Comparison of ENCODE assay signal across 8 cellular contexts in the genomic region with DNA sequence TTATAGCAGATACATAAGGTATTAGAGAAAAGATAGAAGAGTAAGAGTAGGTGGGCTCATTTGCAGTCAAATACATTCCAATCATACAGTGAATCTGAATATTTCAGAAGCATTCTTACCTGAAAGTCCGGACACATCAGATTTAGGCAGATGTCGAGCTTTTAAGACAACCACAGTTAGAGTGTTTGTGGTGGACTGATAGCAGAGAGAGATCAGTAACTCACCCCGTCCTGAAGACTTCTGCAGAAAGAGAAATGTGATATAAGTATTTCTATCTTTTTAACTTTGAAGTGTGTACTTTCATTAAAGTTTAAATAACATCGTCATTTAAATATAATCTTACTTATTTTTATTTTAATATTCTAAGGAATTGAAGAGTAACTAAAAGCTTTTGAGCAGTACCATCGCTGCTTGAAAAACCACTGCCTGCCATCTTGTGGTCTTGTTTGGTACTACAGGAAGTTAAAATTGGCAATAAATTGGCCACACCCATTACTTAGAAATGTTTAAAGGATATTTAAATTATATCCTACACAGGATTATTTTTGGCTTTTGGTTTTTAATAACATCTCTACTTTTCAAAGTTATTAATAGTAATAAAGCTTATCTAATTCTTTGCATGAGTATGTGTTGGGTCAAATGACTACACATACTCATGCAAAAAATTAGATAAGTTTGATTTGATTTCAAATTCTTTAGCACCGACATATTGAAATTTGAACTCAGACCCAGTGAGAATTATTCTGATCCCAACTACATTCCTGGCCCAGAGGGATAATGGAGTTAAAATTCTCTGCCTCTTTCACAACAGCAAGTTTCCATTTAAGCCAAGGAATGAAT. TPM values are rescaled to one million over a fixed set of nuclear protein-coding genes. Genes with fewer than 3 reads are reported as not detected.
DNase-seq lines count a peak whose midpoint lies in the region; ATAC-seq and TF ChIP-seq lines count a peak whose summit lies in the region.

No MANE protein-coding gene starts in this region.

- no peak overlapping the region for H2AFZ ChIP-seq in SU-DHL-6 (ENCODE audit: low read depth, low read length, severe bottlenecking)

- no peaks in the 10 kb centered on the region for H3K4me1 Mint-ChIP-seq in activated naive CD8-positive, alpha-beta T cell treated with anti-CD3 and anti-CD28 coated beads, Interleukin-2, amount 50 U/mL, for 24 hours
- no peaks in the 10 kb centered on the region for H3K4me1 Mint-ChIP-seq in activated naive CD8-positive, alpha-beta T cell treated with anti-CD3 and anti-CD28 coated beads for 36 hours

- intact Hi-C loops in gastrocnemius medialis (cut with DNase I; ENCODE audit: low total_unique reads) = loop anchor here (5.0 kb wide), 1 partner anchor 975 kb away; no protein-coding TSS in a partner anchor

- H3K4me3 Mint-ChIP-seq in activated naive CD8-positive, alpha-beta T cell treated with anti-CD3 and anti-CD28 coated beads, Interleukin-2, amount 50 U/mL, for 24 hours = no peak overlapping the region
- no peak overlapping the region for H3K4me3 Mint-ChIP-seq in activated naive CD8-positive, alpha-beta T cell treated with anti-CD3 and anti-CD28 coated beads for 36 hours

- no peaks in the 10 kb centered on the region for H4K20me1 ChIP-seq in SU-DHL-6 (ENCODE audit: low read depth, low read length)

- H3K4me3 ChIP-seq in SU-DHL-6 (ENCODE audit: insufficient read depth, low read length, poor library complexity, severe bottlenecking) (no peak overlapping the region), gastrocnemius medialis (no peak overlapping the region)

- H3K27ac ChIP-seq in SU-DHL-6 (ENCODE audit: low read depth, low read length) = no peak overlapping the region
- H3K27ac ChIP-seq in foreskin keratinocyte = no peak overlapping the region
- H3K27ac ChIP-seq in gastrocnemius medialis = no peak overlapping the region

- ATAC-seq in activated naive CD8-positive, alpha-beta T cell treated with anti-CD3 and anti-CD28 coated beads, Interleukin-2, amount 50 U/mL, for 24 hours = no peak
- ATAC-seq in GM21723 (IDR thresholded peaks at IDR 0.05; ENCODE audit: unreplicated experiment) = peak; percentile 72
- peak; percentile 61 for ATAC-seq in foreskin keratinocyte
- no peak for ATAC-seq in gastrocnemius medialis

- H3K9me2 ChIP-seq in SU-DHL-6 (replicated peaks; ENCODE audit: insufficient read depth, low read length) = no peaks in the 10 kb centered on the region

- no peaks in the 10 kb centered on the region for H3K9me3 Mint-ChIP-seq in activated naive CD8-positive, alpha-beta T cell treated with anti-CD3 and anti-CD28 coated beads, Interleukin-2, amount 50 U/mL, for 24 hours
- H3K9me3 Mint-ChIP-seq in activated naive CD8-positive, alpha-beta T cell treated with anti-CD3 and anti-CD28 coated beads for 36 hours = no peaks in the 10 kb centered on the region

- H3K36me3 ChIP-seq in SU-DHL-6 (ENCODE audit: low read length) (no peaks in the 10 kb centered on the region), gastrocnemius medialis (no peaks in the 10 kb centered on the region)

- H3K4me1 ChIP-seq in foreskin keratinocyte (no peaks in the 10 kb centered on the region), gastrocnemius medialis (no peaks in the 10 kb centered on the region)

- H3K27ac Mint-ChIP-seq in activated naive CD8-positive, alpha-beta T cell treated with anti-CD3 and anti-CD28 coated beads, Interleukin-2, amount 50 U/mL, for 24 hours = no peak overlapping the region
- no peak overlapping the region for H3K27ac Mint-ChIP-seq in activated naive CD8-positive, alpha-beta T cell treated with anti-CD3 and anti-CD28 coated beads for 36 hours

- H3K4me2 ChIP-seq in SU-DHL-6 (ENCODE audit: low read depth, low read length, poor library complexity, severe bottlenecking) = no peak overlapping the region

- TF ChIP-seq CTCF in SU-DHL-6 (IDR thresholded peaks at IDR 0.05; ENCODE audit: insufficient read depth, low read length, poor library complexity, severe bottlenecking) = peak; percentile 76
- peak; percentile 81 for TF ChIP-seq CTCF in foreskin keratinocyte (conservative IDR thresholded peaks at IDR 0.05)
- TF ChIP-seq CTCF in gastrocnemius medialis (IDR thresholded peaks at IDR 0.05 in 4 of 5, conservative IDR thresholded peaks at IDR 0.05 in 1 of 5) = peak; percentile 34 to 66 (median 48)

- H3K36me3 Mint-ChIP-seq in activated naive CD8-positive, alpha-beta T cell treated with anti-CD3 and anti-CD28 coated beads, Interleukin-2, amount 50 U/mL, for 24 hours (ENCODE audit: low read depth) = no peaks in the 10 kb centered on the region
- no peaks in the 10 kb centered on the region for H3K36me3 Mint-ChIP-seq in activated naive CD8-positive, alpha-beta T cell treated with anti-CD3 and anti-CD28 coated beads for 36 hours

- no peaks in the 10 kb centered on the region for H3K79me2 ChIP-seq in SU-DHL-6 (ENCODE audit: insufficient read depth, low read length)

- DNase-seq in activated naive CD8-positive, alpha-beta T cell treated with anti-CD3 and anti-CD28 coated beads, Interleukin-2, amount 50 U/mL, for 24 hours = peak; percentile 10
- DNase-seq in activated naive CD8-positive, alpha-beta T cell treated with anti-CD3 and anti-CD28 coated beads for 36 hours = no peak
- DNase-seq in KG1 (lab: John Stamatoyannopoulos, UW) (peak; percentile 17), foreskin keratinocyte (peak in 1 of 2 donors; percentile 15), gastrocnemius medialis (no peak), occipital lobe (lab: John Stamatoyannopoulos, UW) (no peak)

- no peaks in the 10 kb centered on the region for H3F3A ChIP-seq in SU-DHL-6 (ENCODE audit: insufficient read depth)

- H3K27me3 ChIP-seq in SU-DHL-6 (ENCODE audit: low read length) (no peaks in the 10 kb centered on the region), foreskin keratinocyte (no peaks in the 10 kb centered on the region), gastrocnemius medialis (no peaks in the 10 kb centered on the region)

- H3K9me3 ChIP-seq in SU-DHL-6 (ENCODE audit: insufficient read depth, low read length) = no peaks in the 10 kb centered on the region
- no peaks in the 10 kb centered on the region for H3K9me3 ChIP-seq in gastrocnemius medialis

- in situ Hi-C loops in gastrocnemius medialis (cut with MboI; ENCODE audit: low sequenced_read_pairs in 4 of 4) = loop anchor here in 3 of 4 donors (25.0 kb wide), 4 partner anchors 960 to 1160 kb away; no protein-coding TSS in a partner anchor

- H3K27me3 Mint-ChIP-seq in activated naive CD8-positive, alpha-beta T cell treated with anti-CD3 and anti-CD28 coated beads, Interleukin-2, amount 50 U/mL, for 24 hours = peaks cover 4% of the 10 kb centered on the region
- H3K27me3 Mint-ChIP-seq in activated naive CD8-positive, alpha-beta T cell treated with anti-CD3 and anti-CD28 coated beads for 36 hours = peaks cover 9% of the 10 kb centered on the region

- H3K9ac ChIP-seq in SU-DHL-6 (ENCODE audit: low read length) = no peak overlapping the region

- TF ChIP-seq POLR2A in gastrocnemius medialis (IDR thresholded peaks at IDR 0.05) = no peak

RNA-seq across cellular contexts. Expression of gene SYT4, which starts 5.5 kb away (rescaled TPM):
- total RNA-seq in activated naive CD8-positive, alpha-beta T cell treated with anti-CD3 and anti-CD28 coated beads for 36 hours = not detected
- total RNA-seq in foreskin keratinocyte = not detected in 2 replicates
- not detected in 2 replicates for polyA plus RNA-seq in foreskin keratinocyte
- not detected for total RNA-seq in gastrocnemius medialis
- 499 TPM for total RNA-seq in occipital lobe

Comparison
In these comparisons a context has a peak if more than half of its experiments do, and no peak if none do; other contexts are left out.
1. DNase-seq: peak in activated naive CD8-positive, alpha-beta T cell treated with anti-CD3 and anti-CD28 coated beads, Interleukin-2, amount 50 U/mL, for 24 hours (single experiment) and KG1 (single experiment); none in activated naive CD8-positive, alpha-beta T cell treated with anti-CD3 and anti-CD28 coated beads for 36 hours (single experiment), gastrocnemius medialis (0 of 2) and occipital lobe (single experiment).
2. ATAC-seq: peak in GM21723 (single experiment) and foreskin keratinocyte (single experiment); none in activated naive CD8-positive, alpha-beta T cell treated with anti-CD3 and anti-CD28 coated beads, Interleukin-2, amount 50 U/mL, for 24 hours (single experiment) and gastrocnemius medialis (0 of 2).
3. RNA of gene SYT4, which starts 5.5 kb away (total RNA-seq): 499 TPM in occipital lobe (single experiment); not detected in activated naive CD8-positive, alpha-beta T cell treated with anti-CD3 and anti-CD28 coated beads for 36 hours, not detected in foreskin keratinocyte and not detected in gastrocnemius medialis; every median in the first group is over 100 times any median in the second.
4. Peak in every context shown above with its lines, with median percentiles within 50 percentile points of each other: CTCF ChIP-seq.